Comparison of ENCODE assay signal across 8 cellular contexts in genomic region chr3:120284702-120285507, GRCh38. TPM values are rescaled to one million over a fixed set of nuclear protein-coding genes. Genes with fewer than 3 reads are reported as not detected.
DNase-seq lines count a peak whose midpoint lies in the region; ATAC-seq lines count a peak whose summit lies in the region.

Gene GPR156, minus strand, starts transcription at chr3:120285222. Its CDS starts 41,124 bp downstream, at chr3:120244098.

- H3K27ac ChIP-seq in iPS-20b (ENCODE audit: low read length): no peak within 1 kb of the TSS

- no peak within 1 kb of the TSS for H3K27ac Mint-ChIP-seq in activated CD4-positive, alpha-beta T cell treated with anti-CD3 and anti-CD28 coated beads, Interleukin-2, amount 10 ng/mL, durations not matched to agents 24 days and 14 days
- no peak within 1 kb of the TSS for H3K27ac Mint-ChIP-seq in activated naive CD8-positive, alpha-beta T cell treated with anti-CD3 and anti-CD28 coated beads, Interleukin-2, amount 50 U/mL, for 24 hours
- H3K27ac Mint-ChIP-seq in stimulated activated naive CD8-positive, alpha-beta T cell treated with anti-CD3 and anti-CD28 coated beads, Interleukin-15, amount 100 ng/mL, for 72 hours: no peak within 1 kb of the TSS

- peak within 1 kb of the TSS; percentile 53 for H3K9ac ChIP-seq in iPS-20b (ENCODE audit: low read depth, low read length)

- H3K4me3 ChIP-seq in iPS-20b (ENCODE audit: low read length): peak within 1 kb of the TSS; percentile 63

- no peaks in the 10 kb centered on the region for H3K36me3 Mint-ChIP-seq in activated CD4-positive, alpha-beta T cell treated with anti-CD3 and anti-CD28 coated beads, Interleukin-2, amount 10 ng/mL, durations not matched to agents 24 days and 14 days (ENCODE audit: low read depth)
- no peaks in the 10 kb centered on the region for H3K36me3 Mint-ChIP-seq in activated naive CD8-positive, alpha-beta T cell treated with anti-CD3 and anti-CD28 coated beads, Interleukin-2, amount 50 U/mL, for 24 hours (ENCODE audit: low read depth)

- H3K4me1 ChIP-seq in iPS-20b (ENCODE audit: insufficient read depth, low read length): peaks cover 9% of the 10 kb centered on the region; the same call in 1 of the 2 replicates

- no peaks in the 10 kb centered on the region for H3K36me3 ChIP-seq in iPS-20b (ENCODE audit: insufficient read depth, low read depth, low read length)

- peak within 1 kb of the TSS; percentile 25 for H3K4me3 Mint-ChIP-seq in activated CD4-positive, alpha-beta T cell treated with anti-CD3 and anti-CD28 coated beads, Interleukin-2, amount 10 ng/mL, durations not matched to agents 24 days and 14 days
- H3K4me3 Mint-ChIP-seq in activated naive CD8-positive, alpha-beta T cell treated with anti-CD3 and anti-CD28 coated beads, Interleukin-2, amount 50 U/mL, for 24 hours: no peak within 1 kb of the TSS
- H3K4me3 Mint-ChIP-seq in stimulated activated naive CD8-positive, alpha-beta T cell treated with anti-CD3 and anti-CD28 coated beads, Interleukin-15, amount 100 ng/mL, for 72 hours: peak within 1 kb of the TSS in 1 of 2 donors; percentile 25

- no peaks in the 10 kb centered on the region for H3K4me1 Mint-ChIP-seq in activated CD4-positive, alpha-beta T cell treated with anti-CD3 and anti-CD28 coated beads, Interleukin-2, amount 10 ng/mL, durations not matched to agents 24 days and 14 days
- H3K4me1 Mint-ChIP-seq in activated naive CD8-positive, alpha-beta T cell treated with anti-CD3 and anti-CD28 coated beads, Interleukin-2, amount 50 U/mL, for 24 hours: peaks cover 1% of the 10 kb centered on the region
- H3K4me1 Mint-ChIP-seq in stimulated activated naive CD8-positive, alpha-beta T cell treated with anti-CD3 and anti-CD28 coated beads, Interleukin-15, amount 100 ng/mL, for 72 hours: no peaks in the 10 kb centered on the region

- no peak for DNase-seq in activated CD4-positive, alpha-beta T cell treated with anti-CD3 and anti-CD28 coated beads, Interleukin-2, amount 10 ng/mL, durations not matched to agents 24 days and 14 days
- no peak for DNase-seq in activated CD4-positive, alpha-beta T cell treated with anti-CD3 and anti-CD28 coated beads, Interleukin-2, amount 50 U/mL, for 48 hours
- DNase-seq in activated naive CD8-positive, alpha-beta T cell treated with anti-CD3 and anti-CD28 coated beads, Interleukin-2, amount 50 U/mL, for 24 hours: peak; percentile 7
- DNase-seq in stimulated activated naive CD8-positive, alpha-beta T cell treated with anti-CD3 and anti-CD28 coated beads, Interleukin-15, amount 100 ng/mL, for 72 hours: peak in 1 of 2 donors; percentile 17
- no peak for DNase-seq in NCI-H2196 (lab: John Stamatoyannopoulos, UW; ENCODE audit: unreplicated experiment)
- no peak for DNase-seq in activated effector memory CD4-positive, alpha-beta T cell treated with Interleukin-2 at 50 U/mL for 16 hours
- DNase-seq in KG1 (lab: John Stamatoyannopoulos, UW): no peak

- H3K27me3 ChIP-seq in iPS-20b (ENCODE audit: insufficient read depth, low read length): peaks cover 46% of the 10 kb centered on the region

- ATAC-seq in activated naive CD8-positive, alpha-beta T cell treated with anti-CD3 and anti-CD28 coated beads, Interleukin-2, amount 50 U/mL, for 24 hours: peak; percentile 67
- peak; percentile 72 for ATAC-seq in stimulated activated naive CD8-positive, alpha-beta T cell treated with anti-CD3 and anti-CD28 coated beads, Interleukin-15, amount 100 ng/mL, for 72 hours

- peaks cover 58% of the 10 kb centered on the region for H3K27me3 Mint-ChIP-seq in activated CD4-positive, alpha-beta T cell treated with anti-CD3 and anti-CD28 coated beads, Interleukin-2, amount 10 ng/mL, durations not matched to agents 24 days and 14 days
- peaks cover 45% of the 10 kb centered on the region for H3K27me3 Mint-ChIP-seq in activated naive CD8-positive, alpha-beta T cell treated with anti-CD3 and anti-CD28 coated beads, Interleukin-2, amount 50 U/mL, for 24 hours
- peaks cover 76% of the 10 kb centered on the region for H3K27me3 Mint-ChIP-seq in stimulated activated naive CD8-positive, alpha-beta T cell treated with anti-CD3 and anti-CD28 coated beads, Interleukin-15, amount 100 ng/mL, for 72 hours

- H3K9me3 ChIP-seq in iPS-20b (ENCODE audit: insufficient read depth, low read depth, low read length): no peaks in the 10 kb centered on the region

- intact Hi-C loops in activated CD4-positive, alpha-beta T cell treated with anti-CD3 and anti-CD28 coated beads, Interleukin-2, amount 10 ng/mL, durations not matched to agents 24 days and 14 days (cut with micrococcal nuclease): no loop called here

- H3K9me3 Mint-ChIP-seq in activated CD4-positive, alpha-beta T cell treated with anti-CD3 and anti-CD28 coated beads, Interleukin-2, amount 10 ng/mL, durations not matched to agents 24 days and 14 days: peaks cover 4% of the 10 kb centered on the region
- H3K9me3 Mint-ChIP-seq in activated naive CD8-positive, alpha-beta T cell treated with anti-CD3 and anti-CD28 coated beads, Interleukin-2, amount 50 U/mL, for 24 hours: no peaks in the 10 kb centered on the region
- H3K9me3 Mint-ChIP-seq in stimulated activated naive CD8-positive, alpha-beta T cell treated with anti-CD3 and anti-CD28 coated beads, Interleukin-15, amount 100 ng/mL, for 72 hours: peaks cover 2 to 4% of the 10 kb centered on the region in 2 donors

RNA-seq across cellular contexts. Expression of gene GPR156, which starts in this region (rescaled TPM):
- total RNA-seq in activated CD4-positive, alpha-beta T cell treated with anti-CD3 and anti-CD28 coated beads, Interleukin-2, amount 10 ng/mL, durations not matched to agents 24 days and 14 days: 0.12 TPM in 1 of 2 replicates, not detected in the other
